ENCODE assay signal across 1 cellular context in the genomic region with DNA sequence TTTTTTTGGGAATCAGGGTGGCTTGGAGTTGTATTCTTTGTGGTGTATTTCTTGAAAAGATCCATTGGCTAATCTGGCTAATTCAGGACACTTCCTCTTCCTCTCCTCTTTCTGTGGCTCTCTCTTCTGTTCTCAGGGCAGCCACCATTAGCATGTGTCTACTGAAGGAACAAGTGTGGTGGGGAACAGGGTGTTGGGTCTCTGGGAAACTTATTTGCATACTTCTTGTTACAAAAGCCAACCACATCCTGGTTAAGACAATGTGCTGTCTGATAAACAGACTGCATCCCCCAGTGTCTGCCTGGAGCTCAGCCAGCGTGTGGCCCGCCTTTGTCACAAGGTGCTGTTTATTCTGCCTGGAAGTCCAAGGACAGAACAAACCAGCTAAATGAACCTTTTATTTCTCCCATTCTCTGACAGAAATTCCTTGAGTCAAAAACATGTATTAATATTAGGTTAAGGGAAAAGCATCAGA.
TF ChIP-seq lines count a peak whose summit lies in the region.

No MANE protein-coding gene starts in this region.

TF ChIP-seq in HepG2, 621 proteins besides CTCF, POLR2A, EP300 and RAD21 (continued from another document and continues in another):
- TF ChIP-seq ZNF263 (CRISPR knock-in tag; IDR thresholded peaks at IDR 0.05) (no peak), ZNF280D (CRISPR knock-in tag; IDR thresholded peaks at IDR 0.05) (0 out of 2 replicates have a peak, but pooled peaks have one; percentile 33), SRSF1 (optimal IDR thresholded peaks at IDR 0.05; ENCODE audit: low read depth, low read length) (no peak), ZNF3 (CRISPR knock-in tag; IDR thresholded peaks at IDR 0.05) (0 out of 2 replicates have a peak, but pooled peaks have one; percentile 39), ZNF770 (CRISPR knock-in tag; IDR thresholded peaks at IDR 0.05) (no peak), ZNF691 (CRISPR knock-in tag; IDR thresholded peaks at IDR 0.05; ENCODE audit: borderline replicate concordance, low read depth) (no peak; the same call in 1 of the 2 replicates), MYPOP (CRISPR knock-in tag; IDR thresholded peaks at IDR 0.05) (peak; percentile 44; the same call in 1 of the 2 replicates), ZBTB7B (CRISPR knock-in tag; IDR thresholded peaks at IDR 0.05) (peak; percentile 87), REST (IDR thresholded peaks at IDR 0.05; ENCODE audit: borderline replicate concordance in 1 of 2, low read depth in 1 of 2, low read length in 2 of 2) (peak in 1 of 2 experiments; percentile 86; a peak in 2 of 4 replicates), ZNF225 (CRISPR knock-in tag; IDR thresholded peaks at IDR 0.05) (no peak), ZNF446 (CRISPR knock-in tag; IDR thresholded peaks at IDR 0.05) (no peak), ARNT (IDR thresholded peaks at IDR 0.05) (no peak), ZNF772 (CRISPR knock-in tag; IDR thresholded peaks at IDR 0.05) (no peak), ZNF737 (CRISPR knock-in tag; IDR thresholded peaks at IDR 0.05; ENCODE audit: borderline replicate concordance) (no peak), PHF21A (CRISPR knock-in tag; IDR thresholded peaks at IDR 0.05) (peak; percentile 82; the same call in 1 of the 2 replicates), ZHX1 (CRISPR knock-in tag; IDR thresholded peaks at IDR 0.05; ENCODE audit: low read depth) (0 out of 2 replicates have a peak, but pooled peaks have one; percentile 44), PITX1 (CRISPR knock-in tag; IDR thresholded peaks at IDR 0.05) (peak; percentile 90), PREB (CRISPR knock-in tag; IDR thresholded peaks at IDR 0.05) (no peak), SP1 (IDR thresholded peaks at IDR 0.05) (no peak), SP1 (CRISPR knock-in tag; IDR thresholded peaks at IDR 0.05) (no peak; the same call in 1 of the 2 replicates), GATAD2A (CRISPR knock-in tag; IDR thresholded peaks at IDR 0.05) (peak; percentile 89), RERE (CRISPR knock-in tag; IDR thresholded peaks at IDR 0.05; ENCODE audit: low read depth) (peak; percentile 88)
- TF ChIP-seq, protein P1, sequence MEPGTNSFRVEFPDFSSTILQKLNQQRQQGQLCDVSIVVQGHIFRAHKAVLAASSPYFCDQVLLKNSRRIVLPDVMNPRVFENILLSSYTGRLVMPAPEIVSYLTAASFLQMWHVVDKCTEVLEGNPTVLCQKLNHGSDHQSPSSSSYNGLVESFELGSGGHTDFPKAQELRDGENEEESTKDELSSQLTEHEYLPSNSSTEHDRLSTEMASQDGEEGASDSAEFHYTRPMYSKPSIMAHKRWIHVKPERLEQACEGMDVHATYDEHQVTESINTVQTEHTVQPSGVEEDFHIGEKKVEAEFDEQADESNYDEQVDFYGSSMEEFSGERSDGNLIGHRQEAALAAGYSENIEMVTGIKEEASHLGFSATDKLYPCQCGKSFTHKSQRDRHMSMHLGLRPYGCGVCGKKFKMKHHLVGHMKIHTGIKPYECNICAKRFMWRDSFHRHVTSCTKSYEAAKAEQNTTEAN (CRISPR knock-in tag; conservative IDR thresholded peaks at IDR 0.05): 0 out of 2 replicates have a peak, but pooled peaks have one; percentile 53
- TF ChIP-seq, protein P2, sequence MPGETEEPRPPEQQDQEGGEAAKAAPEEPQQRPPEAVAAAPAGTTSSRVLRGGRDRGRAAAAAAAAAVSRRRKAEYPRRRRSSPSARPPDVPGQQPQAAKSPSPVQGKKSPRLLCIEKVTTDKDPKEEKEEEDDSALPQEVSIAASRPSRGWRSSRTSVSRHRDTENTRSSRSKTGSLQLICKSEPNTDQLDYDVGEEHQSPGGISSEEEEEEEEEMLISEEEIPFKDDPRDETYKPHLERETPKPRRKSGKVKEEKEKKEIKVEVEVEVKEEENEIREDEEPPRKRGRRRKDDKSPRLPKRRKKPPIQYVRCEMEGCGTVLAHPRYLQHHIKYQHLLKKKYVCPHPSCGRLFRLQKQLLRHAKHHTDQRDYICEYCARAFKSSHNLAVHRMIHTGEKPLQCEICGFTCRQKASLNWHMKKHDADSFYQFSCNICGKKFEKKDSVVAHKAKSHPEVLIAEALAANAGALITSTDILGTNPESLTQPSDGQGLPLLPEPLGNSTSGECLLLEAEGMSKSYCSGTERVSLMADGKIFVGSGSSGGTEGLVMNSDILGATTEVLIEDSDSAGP (CRISPR knock-in tag; IDR thresholded peaks at IDR 0.05; ENCODE audit: borderline replicate concordance): no peak
